Comparison of ENCODE assay signal across 9 cellular contexts in the genomic region with DNA sequence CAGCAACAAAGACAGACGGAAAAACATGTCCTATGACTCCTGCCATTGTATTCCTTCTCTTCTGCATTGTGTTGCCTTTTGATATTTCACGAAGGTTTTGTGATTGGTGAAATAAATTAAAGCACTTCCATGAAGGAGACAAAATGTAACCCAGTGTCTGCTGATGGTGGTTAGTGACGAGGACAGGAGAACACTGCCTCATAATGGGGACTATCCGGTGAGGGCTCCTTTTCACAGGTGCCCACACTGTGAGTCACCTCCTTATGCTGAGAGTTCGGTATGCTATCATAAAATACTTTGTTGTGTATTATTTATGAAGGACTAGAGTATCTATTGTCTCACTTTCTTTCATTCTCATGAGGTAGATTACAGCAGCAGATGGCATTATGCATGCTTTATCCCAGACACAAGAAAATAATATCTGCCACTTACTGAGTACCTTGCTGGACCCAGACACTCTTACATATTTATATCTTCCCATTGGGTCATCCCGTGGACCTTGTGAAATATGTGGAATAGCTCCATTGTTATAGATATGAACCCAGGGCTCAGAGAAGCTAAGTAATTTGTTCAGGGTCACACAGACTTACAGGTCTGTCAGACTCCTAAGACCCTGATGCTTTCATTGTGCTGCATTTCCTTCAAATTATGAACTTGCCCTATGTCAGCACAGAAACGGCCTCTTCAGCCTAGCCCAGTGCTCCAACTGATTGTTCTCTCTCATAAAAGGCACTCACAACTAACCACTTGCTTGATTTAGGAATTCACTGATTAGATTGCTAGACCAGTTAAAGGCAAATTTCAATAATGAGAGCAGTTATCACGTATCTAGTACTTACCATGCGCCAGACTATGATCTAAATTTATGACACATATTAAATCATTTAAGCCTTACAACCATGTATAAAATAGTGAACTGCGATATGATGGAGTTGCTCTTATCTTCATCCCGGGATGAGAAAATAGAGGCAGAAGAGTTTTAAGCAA. TPM values are rescaled to one million over a fixed set of nuclear protein-coding genes. Genes with fewer than 3 reads are reported as not detected.
A peak's percentile ranks its signal among the peaks of the same experiment; 100 is the strongest.
DNase-seq lines count a peak whose midpoint lies in the region; ATAC-seq, FAIRE-seq and TF ChIP-seq lines count a peak whose summit lies in the region.
"Had no signal": no experiment of that assay in that cellular context is flagged by ENCODE, and none has a peak within 500 bp of the region (broad histone marks: within the 10 kb centered on the region; RNA-seq: fewer than 3 reads in every experiment).

No MANE protein-coding gene starts in this region.

- dilution Hi-C loops in endothelial cell of umbilical vein (cut with MboI; ENCODE audit: extremely low pct_ligation_motif_present, low sequenced_read_pairs), result no loop called here

- H3K4me3 Mint-ChIP-seq in neural crest cell, result peak overlapping the region; percentile 3

- H3K9me3 ChIP-seq in endothelial cell of umbilical vein (replicated peaks; ENCODE audit: control insufficient read depth, insufficient read depth, low read length), result no peaks in the 10 kb centered on the region

- H2AFZ ChIP-seq in endothelial cell of umbilical vein (ENCODE audit: low read depth, low read length), result no peak overlapping the region

- peak; percentile 36 for ATAC-seq in Right ventricle myocardium superior (ENCODE audit: poor library complexity)
- no peak for ATAC-seq in Right ventricle myocardium inferior
- no peak for ATAC-seq in HG02981 (IDR thresholded peaks at IDR 0.05; ENCODE audit: unreplicated experiment)

- intact Hi-C loops in Right ventricle myocardium superior (cut with DNase I), result no loop called here
- intact Hi-C loops in Right ventricle myocardium inferior (cut with DNase I), result no loop called here
- intact Hi-C loops in endothelial cell of umbilical vein (cut with micrococcal nuclease), result loop anchor here (1.0 kb wide), 1 partner anchor 8 kb away; no protein-coding TSS in a partner anchor

- H4K20me1 ChIP-seq in endothelial cell of umbilical vein (replicated peaks; ENCODE audit: control insufficient read depth, extremely low read depth, insufficient read depth, low read length), result no peaks in the 10 kb centered on the region

- peak overlapping the region; percentile 98 for H3K9ac ChIP-seq in endothelial cell of umbilical vein (replicated peaks; ENCODE audit: extremely low read depth, insufficient read depth, low read length)

- H3K4me1 ChIP-seq in endothelial cell of umbilical vein (ENCODE audit: control insufficient read depth, extremely low read depth, insufficient read depth, low read length), result peaks cover 30% of the 10 kb centered on the region

- no peak for TF ChIP-seq POLR2A in endothelial cell of umbilical vein (IDR thresholded peaks at IDR 0.05; ENCODE audit: low read depth, low read length)

- H3K4me1 Mint-ChIP-seq in neural crest cell, result peaks cover 49% of the 10 kb centered on the region

- H3K27me3 Mint-ChIP-seq in neural crest cell (ENCODE audit: low read depth), result no peaks in the 10 kb centered on the region

- H3K36me3 Mint-ChIP-seq in neural crest cell (ENCODE audit: low read depth), result peaks cover 2% of the 10 kb centered on the region

- peak; percentile 75 for FAIRE-seq in endothelial cell of umbilical vein (lab: Jason Lieb, UNC)

- peak overlapping the region in 1 of 3 experiments; percentile 99 for H3K4me3 ChIP-seq in endothelial cell of umbilical vein (replicated peaks in 1 of 3; ENCODE audit: insufficient read depth in 1 of 3, low read depth in 1 of 3, low read length in 3 of 3)

- BruUV-seq in endothelial cell of umbilical vein (replicated peaks; lab: Mats Ljungman, UMichigan), result no TSS peak

- H3K27me3 ChIP-seq in endothelial cell of umbilical vein (ENCODE audit: control insufficient read depth in 2 of 2, insufficient read depth in 2 of 2, low read length in 2 of 2), result no peaks in the 10 kb centered on the region

- POLR2A ChIA-PET in endothelial cell of umbilical vein (lab: Charles Lee), result interaction anchor here (0.5 to 2.3 kb wide), 5 partner anchors 9 to 29 kb away, joined by 3 to 5 read pairs (median 4); no protein-coding TSS in a partner anchor

- H3K27ac ChIP-seq in endothelial cell of umbilical vein (ENCODE audit: insufficient read depth, low read depth, low read length), result peak overlapping the region; percentile 93

- no peaks in the 10 kb centered on the region for H3K9me1 ChIP-seq in endothelial cell of umbilical vein (replicated peaks; ENCODE audit: control insufficient read depth, extremely low read depth, insufficient read depth, low read length)

- peak overlapping the region; percentile 75 for H3K27ac Mint-ChIP-seq in neural crest cell (ENCODE audit: unreplicated experiment)

- TF ChIP-seq CTCF in endothelial cell of umbilical vein (IDR thresholded peaks at IDR 0.05; ENCODE audit: extremely low read depth in 1 of 2, insufficient read depth in 1 of 2, low read depth in 1 of 2, low read length in 2 of 2) (no peak), neural crest cell (conservative IDR thresholded peaks at IDR 0.05) (no peak)

- CTCF ChIA-PET in endothelial cell of umbilical vein (lab: Charles Lee), result interaction anchor here (1.4 kb wide), 1 partner anchor 262 kb away, joined by 3 read pairs; no protein-coding TSS in a partner anchor

- no peaks in the 10 kb centered on the region for H3K9me3 Mint-ChIP-seq in neural crest cell

- peaks cover 0 to 5% of the 10 kb centered on the region in 2 experiments for H3K36me3 ChIP-seq in endothelial cell of umbilical vein (ENCODE audit: control insufficient read depth in 2 of 2, extremely low read depth in 1 of 2, insufficient read depth in 2 of 2, low read length in 2 of 2)

- DNase-seq in Right ventricle myocardium superior (no peak), Right ventricle myocardium inferior (ENCODE audit: missing footprints) (no peak), endothelial cell of umbilical vein (ENCODE audit: low read depth, low spot score) (peak; percentile 63), neural crest cell (ENCODE audit: low read depth, low spot score) (no peak), DMS 273 (lab: John Stamatoyannopoulos, UW; ENCODE audit: unreplicated experiment) (no peak), NCI-H1930 (lab: John Stamatoyannopoulos, UW) (no peak), NOMO-1 treated with DMSO at 0.1 percent for 48 hours (lab: John Stamatoyannopoulos, UW; ENCODE audit: unreplicated experiment) (no peak)
- DNase-seq: NCI-H748 treated with DMSO at 0.1 percent for 48 hours had no signal

- peaks cover 74% of the 10 kb centered on the region for H3K79me2 ChIP-seq in endothelial cell of umbilical vein (ENCODE audit: control insufficient read depth, insufficient read depth, low read length)

- H3K4me2 ChIP-seq in endothelial cell of umbilical vein (ENCODE audit: insufficient read depth, low read length), result peak overlapping the region; percentile 95

TF ChIP-seq in endothelial cell of umbilical vein, 7 proteins besides CTCF, POLR2A, EP300 and RAD21:
- TF ChIP-seq MYC (IDR thresholded peaks at IDR 0.05; ENCODE audit: low read depth, low read length), result no peak
- TF ChIP-seq, protein P1, sequence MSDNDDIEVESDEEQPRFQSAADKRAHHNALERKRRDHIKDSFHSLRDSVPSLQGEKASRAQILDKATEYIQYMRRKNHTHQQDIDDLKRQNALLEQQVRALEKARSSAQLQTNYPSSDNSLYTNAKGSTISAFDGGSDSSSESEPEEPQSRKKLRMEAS (IDR thresholded peaks at IDR 0.05; ENCODE audit: insufficient read depth, insufficient read length), result no peak
- no peak for TF ChIP-seq GATA2 (IDR thresholded peaks at IDR 0.05; ENCODE audit: insufficient read depth, insufficient read length, low read depth, low read length)
- TF ChIP-seq EZH2 (IDR thresholded peaks at IDR 0.05; ENCODE audit: borderline replicate concordance, low read depth, low read length, severe bottlenecking), result no peak
- peak; percentile 1 for TF ChIP-seq JUN (IDR thresholded peaks at IDR 0.05; ENCODE audit: borderline replicate concordance, insufficient read depth, insufficient read length, low read depth)
- no peak for TF ChIP-seq FOS (IDR thresholded peaks at IDR 0.05; ENCODE audit: borderline replicate concordance, insufficient read depth, low read length)
- TF ChIP-seq POLR2AphosphoS5 (IDR thresholded peaks at IDR 0.05; ENCODE audit: insufficient read depth, low read depth, low read length), result no peak

RNA-seq across cellular contexts. Expression of a gene that starts 31.2 kb away (rescaled TPM):
- total RNA-seq in Right ventricle myocardium superior (35.0 TPM), Right ventricle myocardium inferior (44.7 TPM), endothelial cell of umbilical vein (305 and 329 TPM in 2 replicates), neural crest cell (286 and 307 TPM in 2 replicates)
- 85.0 and 120 TPM in 2 replicates for polyA plus RNA-seq in endothelial cell of umbilical vein
- polyA plus RNA-seq in endothelial cell of umbilical vein (2011; cell fraction: cytosol; rRNA removed), result 172 and 187 TPM in 2 replicates
- polyA plus RNA-seq in endothelial cell of umbilical vein (2011; cell fraction: nucleus; rRNA removed), result 156 and 211 TPM in 2 replicates
- polyA plus RNA-seq in endothelial cell of umbilical vein (2012), result 277 and 383 TPM in 2 replicates
- 147 and 150 TPM in 2 replicates for polyA minus RNA-seq in endothelial cell of umbilical vein
- polyA minus RNA-seq in endothelial cell of umbilical vein (2011; cell fraction: cytosol; rRNA and poly(A)+ RNA removed), result 63.9 TPM
- 76.7 and 125 TPM in 2 replicates for polyA minus RNA-seq in endothelial cell of umbilical vein (2011; cell fraction: nucleus; rRNA and poly(A)+ RNA removed)
